In genomic region chr6:108760158-108761050, GRCh38 we compare ENCODE assay signal across 11 cellular contexts.
DNase-seq lines count a peak whose midpoint lies in the region; TF ChIP-seq lines count a peak whose summit lies in the region.
"Had no signal": no experiment of that assay in that cellular context is flagged by ENCODE, and none has a peak within 500 bp of the region (broad histone marks: within the 10 kb centered on the region; RNA-seq: fewer than 3 reads in every experiment).

No MANE protein-coding gene starts in this region.

- DNase-seq in NCI-H2227 (lab: John Stamatoyannopoulos, UW; ENCODE audit: unreplicated experiment): peak; percentile 36
- DNase-seq in astrocyte of the hippocampus (ENCODE audit: low read depth, low spot score): peak; percentile 79
- DNase-seq in nephron progenitor cell: no peak
- DNase-seq in HT-29 (ENCODE audit: low spot score): no peak
- DNase-seq in NCI-H2107 (lab: John Stamatoyannopoulos, UW): no peak
- no peak for DNase-seq in retina
- DNase-seq in GM23248: no peak
- DNase-seq: activated gamma-delta T cell, NCI-H526 had no signal

- no peak overlapping the region for H3K27ac ChIP-seq in HEK293 (ENCODE audit: extremely low read depth, low read depth, low read length)
- H3K27ac ChIP-seq in GM23248: no peak overlapping the region
- H3K27ac ChIP-seq: ovary had no signal

- H3K27me3 Mint-ChIP-seq in nephron progenitor cell (ENCODE audit: low read depth, poor library complexity): peaks cover 23% of the 10 kb centered on the region

- peaks cover 9% of the 10 kb centered on the region for H3K4me1 ChIP-seq in HEK293 (ENCODE audit: control insufficient read depth, insufficient read depth, low read length)
- H3K4me1 ChIP-seq in GM23248 (ENCODE audit: insufficient read depth): peaks cover 7% of the 10 kb centered on the region

- H3K4me2 ChIP-seq in GM23248 (ENCODE audit: unreplicated experiment): no peak overlapping the region

- CTCF ChIA-PET in HEK293 (lab: Yijun Ruan, JAX): interaction anchor here (0.5 to 0.9 kb wide), 4 partner anchors 22 to 218 kb away, joined by 3 read pairs; no protein-coding TSS in a partner anchor

- H3K9me3 ChIP-seq in HEK293 (ENCODE audit: control insufficient read depth, insufficient read depth, low read depth, low read length): no peaks in the 10 kb centered on the region
- no peaks in the 10 kb centered on the region for H3K9me3 ChIP-seq in GM23248 (ENCODE audit: low read depth)
- H3K9me3 ChIP-seq: ovary had no signal

- 87 to 91% methylated on average over 8 of the region's 8 CpGs for WGBS in GM23248 (ENCODE audit: low coverage in 1 of 2, low lambda C conversion rate in 2 of 2, missing lambda C conversion rate in 2 of 2), 2 experiments

- no peak overlapping the region for H3K4me3 Mint-ChIP-seq in nephron progenitor cell

- TF ChIP-seq CTCF in HEK293 (tag by site-specific recombination; IDR thresholded peaks at IDR 0.05) (no peak), nephron progenitor cell (IDR thresholded peaks at IDR 0.05) (no peak)

- H3K27me3 ChIP-seq in GM23248 (replicated peaks; ENCODE audit: insufficient read depth): no peaks in the 10 kb centered on the region
- H3K27me3 ChIP-seq: ovary had no signal

- in situ Hi-C loops in GM23248 (cut with MboI): no loop called here

- H3K4me3 ChIP-seq in HEK293 (ENCODE audit: low read depth, low read length): no peak overlapping the region
- H3K4me3 ChIP-seq in GM23248: no peak overlapping the region
- H3K4me3 ChIP-seq: ovary had no signal

- no peak overlapping the region for H3K9ac ChIP-seq in GM23248

- no peaks in the 10 kb centered on the region; the same call in 1 of the 2 replicates for H3F3A ChIP-seq in GM23248 (ENCODE audit: insufficient read depth)

- no peaks in the 10 kb centered on the region for H3K9me2 ChIP-seq in GM23248 (ENCODE audit: insufficient read depth)

- POLR2A ChIA-PET in HEK293 (lab: Yijun Ruan, JAX): interaction anchor here (1.4 kb wide), 1 partner anchor 200 kb away, joined by 4 read pairs; the partner anchor contains the start of gene FOXO3

- H3K36me3 Mint-ChIP-seq in nephron progenitor cell (ENCODE audit: low read depth): no peaks in the 10 kb centered on the region

- H2AFZ ChIP-seq in GM23248: no peak overlapping the region

- H3K36me3 ChIP-seq in HEK293 (ENCODE audit: control insufficient read depth in 2 of 2, insufficient read depth in 1 of 2, low read length in 2 of 2) (no peaks in the 10 kb centered on the region), GM23248 (ENCODE audit: low read depth) (no peaks in the 10 kb centered on the region)
- H3K36me3 ChIP-seq: ovary had no signal

- H3K4me1 Mint-ChIP-seq in nephron progenitor cell: peaks cover 11% of the 10 kb centered on the region

- H4K20me1 ChIP-seq in GM23248 (ENCODE audit: insufficient read depth): no peaks in the 10 kb centered on the region

- H3K27ac Mint-ChIP-seq in nephron progenitor cell: peak overlapping the region; percentile 21

- H3K9me3 Mint-ChIP-seq in nephron progenitor cell: no peaks in the 10 kb centered on the region

- no peaks in the 10 kb centered on the region for H3K79me2 ChIP-seq in GM23248 (ENCODE audit: insufficient read depth)

TF ChIP-seq in HEK293, 187 proteins besides CTCF, POLR2A, EP300 and RAD21:
- TF ChIP-seq ZNF571 (tag by site-specific recombination; IDR thresholded peaks at IDR 0.05) (no peak), ZEB2 (tag by site-specific recombination; IDR thresholded peaks at IDR 0.05) (peak; percentile 20; the same call in 1 of the 2 replicates), ZNF501 (tag by site-specific recombination; IDR thresholded peaks at IDR 0.05) (no peak), ZNF660 (tag by site-specific recombination; IDR thresholded peaks at IDR 0.05) (peak; percentile 82; the same call in 1 of the 2 replicates), ZNF449 (tag by site-specific recombination; IDR thresholded peaks at IDR 0.05) (0 out of 2 replicates have a peak, but pooled peaks have one; percentile 24), ZNF335 (tag by site-specific recombination; conservative IDR thresholded peaks at IDR 0.05) (peak; percentile 68), ZBTB44 (tag by site-specific recombination; IDR thresholded peaks at IDR 0.05) (peak; percentile 52; the same call in 1 of the 2 replicates), ZIC2 (tag by site-specific recombination; IDR thresholded peaks at IDR 0.05) (peak; percentile 77), OSR2 (tag by site-specific recombination; IDR thresholded peaks at IDR 0.05) (0 out of 2 replicates have a peak, but pooled peaks have one; percentile 14), ZSCAN30 (tag by site-specific recombination; IDR thresholded peaks at IDR 0.05) (peak; percentile 63; the same call in 1 of the 2 replicates), ZNF394 (tag by site-specific recombination; IDR thresholded peaks at IDR 0.05; ENCODE audit: borderline replicate concordance) (peak; percentile 97), ZNF362 (tag by site-specific recombination; IDR thresholded peaks at IDR 0.05) (no peak), TRIM28 (IDR thresholded peaks at IDR 0.05; ENCODE audit: borderline replicate concordance, low read length) (peak; percentile 93), PATZ1 (tag by site-specific recombination; IDR thresholded peaks at IDR 0.05) (0 out of 2 replicates have a peak, but pooled peaks have one; percentile 39), ZNF10 (tag by site-specific recombination; IDR thresholded peaks at IDR 0.05) (peak; percentile 19; the same call in 1 of the 2 replicates)
- TF ChIP-seq, protein P1, sequence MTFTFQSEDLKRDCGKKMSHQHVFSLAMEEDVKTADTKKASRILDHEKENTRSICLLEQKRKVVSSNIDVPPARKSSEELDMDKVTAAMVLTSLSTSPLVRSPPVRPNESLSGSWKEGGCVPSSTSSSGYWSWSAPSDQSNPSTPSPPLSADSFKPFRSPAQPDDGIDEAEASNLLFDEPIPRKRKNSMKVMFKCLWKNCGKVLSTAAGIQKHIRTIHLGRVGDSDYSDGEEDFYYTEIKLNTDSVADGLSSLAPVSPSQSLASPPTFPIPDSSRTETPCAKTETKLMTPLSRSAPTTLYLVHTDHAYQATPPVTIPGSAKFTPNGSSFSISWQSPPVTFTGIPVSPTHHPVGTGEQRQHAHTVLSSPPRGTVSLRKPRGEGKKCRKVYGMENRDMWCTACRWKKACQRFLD (tag by site-specific recombination; IDR thresholded peaks at IDR 0.05): no peak

Comparison
In these comparisons a context has a peak if more than half of its experiments do, and no peak if none do; other contexts are left out.
1. DNase-seq: peak in NCI-H2227 (single experiment) and astrocyte of the hippocampus (single experiment); none in nephron progenitor cell (single experiment), HT-29 (single experiment), NCI-H2107 (single experiment), retina (single experiment) and GM23248 (single experiment).